ENCODE assay signal across 8 cellular contexts in genomic region chr15:76972420-76973361, GRCh38. TPM values are rescaled to one million over a fixed set of nuclear protein-coding genes. Genes with fewer than 3 reads are reported as not detected.
A peak's percentile ranks its signal among the peaks of the same experiment; 100 is the strongest.
DNase-seq lines count a peak whose midpoint lies in the region; ATAC-seq, FAIRE-seq and TF ChIP-seq lines count a peak whose summit lies in the region.
"Had no signal": no experiment of that assay in that cellular context is flagged by ENCODE, and none has a peak within 500 bp of the region (broad histone marks: within the 10 kb centered on the region; RNA-seq: fewer than 3 reads in every experiment).

No MANE protein-coding gene starts in this region.

- RAD21 ChIA-PET in GM12878 (lab: Charles Lee; ENCODE audit: unreplicated experiment) = interaction anchor here (0.6 to 15.6 kb wide), 34 partner anchors 8 to 571 kb away, joined by 3 to 259 read pairs (median 4); partner anchors contain the start of gene PSTPIP1

- POLR2A ChIA-PET in Panc1 (lab: Charles Lee) (no interaction called here), GM12878 (lab: Charles Lee) (interaction anchor here (0.9 to 2.6 kb wide), 4 partner anchors 41 to 571 kb away, joined by 3 to 10 read pairs (median 6); no protein-coding TSS in a partner anchor), HEK293T (lab: Yijun Ruan, JAX) (interaction anchor here (0.9 kb wide), 1 partner anchor 447 kb away, joined by 3 read pairs; no protein-coding TSS in a partner anchor)

- H3K79me2 ChIP-seq in GM12878 (ENCODE audit: control insufficient read depth, insufficient read depth, low read length) = no peaks in the 10 kb centered on the region
- no peaks in the 10 kb centered on the region for H3K79me2 ChIP-seq in hepatocyte

- TF ChIP-seq POLR2A in GM12878 (IDR thresholded peaks at IDR 0.05; ENCODE audit: low read depth, low read length) = no peak

- peak; percentile 49; the same call in 1 of the 2 replicates for ATAC-seq in Panc1
- peak; percentile 25; the same call in 2 of the 3 replicates for ATAC-seq in GM12878

- H3K4me2 ChIP-seq in GM12878 (ENCODE audit: control insufficient read depth, insufficient read depth) (no peak overlapping the region), hepatocyte (no peak overlapping the region)

- 54% methylated on average over 19 of the region's 20 CpGs for WGBS in GM12878 (ENCODE audit: insufficient coverage, insufficient replicate concordance, low lambda C conversion rate, missing lambda C conversion rate)
- WGBS in hepatocyte (ENCODE audit: low lambda C conversion rate, missing lambda C conversion rate) = 71% methylated on average over 20 of the region's 20 CpGs

- H3K4me1 ChIP-seq in Panc1 (ENCODE audit: control insufficient read depth, insufficient read depth, low read length) = no peaks in the 10 kb centered on the region
- no peaks in the 10 kb centered on the region for H3K4me1 ChIP-seq in GM12878 (ENCODE audit: control insufficient read depth, insufficient read depth, low read length)
- H3K4me1 ChIP-seq in hepatocyte (ENCODE audit: insufficient read depth) = no peaks in the 10 kb centered on the region
- H3K4me1 ChIP-seq in subcutaneous abdominal adipose tissue (ENCODE audit: control insufficient read depth in 5 of 5, insufficient read depth in 5 of 5, low read length in 5 of 5) = peaks cover 0 to 11% (median 5%) of the 10 kb centered on the region in 5 donors

- no peaks in the 10 kb centered on the region for H3K9me2 ChIP-seq in hepatocyte (replicated peaks; ENCODE audit: insufficient read depth)

- TF ChIP-seq RAD21 in GM12878 (IDR thresholded peaks at IDR 0.05; ENCODE audit: insufficient read depth, low read depth, low read length) = no peak

- SMC1A ChIA-PET in GM12878 (lab: Charles Lee; ENCODE audit: uncharacterized antibody, unreplicated experiment) = interaction anchor here (0.7 to 14.1 kb wide), 30 partner anchors 10 to 571 kb away, joined by 3 to 375 read pairs (median 7); partner anchors contain the start of gene PSTPIP1

- H3K9me3 ChIP-seq in Panc1 (ENCODE audit: control insufficient read depth, insufficient read depth, low read depth, low read length) (no peaks in the 10 kb centered on the region), GM12878 (replicated peaks; ENCODE audit: control insufficient read depth, insufficient read depth, low read length) (no peaks in the 10 kb centered on the region), hepatocyte (ENCODE audit: low read depth) (no peaks in the 10 kb centered on the region), subcutaneous abdominal adipose tissue (ENCODE audit: control insufficient read depth in 5 of 5, low read length in 5 of 5) (no peaks in the 10 kb centered on the region)

- H3K4me3 ChIP-seq in Panc1 (ENCODE audit: low read depth in 2 of 2, low read length in 2 of 2) (no peak overlapping the region), GM12878 (no peak overlapping the region), hepatocyte (no peak overlapping the region), subcutaneous abdominal adipose tissue (ENCODE audit: low read depth in 1 of 5, low read length in 5 of 5) (peak overlapping the region in 3 of 5 donors; percentile 29 to 49 (median 40))

- H3K36me3 ChIP-seq in Panc1 (ENCODE audit: control insufficient read depth, insufficient read depth, low read length) (no peaks in the 10 kb centered on the region), GM12878 (ENCODE audit: control insufficient read depth in 2 of 2, insufficient read depth in 2 of 2, low read length in 1 of 2) (no peaks in the 10 kb centered on the region), hepatocyte (replicated peaks; ENCODE audit: insufficient read depth, low read depth) (no peaks in the 10 kb centered on the region), subcutaneous abdominal adipose tissue (ENCODE audit: control insufficient read depth in 5 of 5, insufficient read depth in 5 of 5, low read length in 5 of 5) (no peaks in the 10 kb centered on the region)

- H3K9ac ChIP-seq in GM12878 (ENCODE audit: control insufficient read depth, insufficient read depth, low read length) = no peak overlapping the region
- no peak overlapping the region for H3K9ac ChIP-seq in subcutaneous abdominal adipose tissue (ENCODE audit: low read length in 5 of 5)

- intact Hi-C loops in Panc1 (cut with micrococcal nuclease; ENCODE audit: unreplicated experiment) (no loop called here), GM12878 (cut with micrococcal nuclease; ENCODE audit: unreplicated experiment) (loop anchor here (2.0 to 5.0 kb wide), 2 partner anchors 52 to 115 kb away; no protein-coding TSS in a partner anchor)

- in situ Hi-C loops in Panc1 (cut with HindIII; ENCODE audit: low pct_unique_long_range_greater_than_20kb, low sequenced_read_pairs) = no loop called here
- in situ Hi-C loops in GM12878 (cut with MboI) = no loop called here

- no peak for TF ChIP-seq EP300 in GM12878 (IDR thresholded peaks at IDR 0.05; ENCODE audit: borderline replicate concordance in 1 of 2, control insufficient read depth in 1 of 2, low read depth in 2 of 2, low read length in 2 of 2)

- H4K20me1 ChIP-seq in GM12878 (ENCODE audit: control insufficient read depth, insufficient read depth) = no peaks in the 10 kb centered on the region
- no peaks in the 10 kb centered on the region for H4K20me1 ChIP-seq in hepatocyte (ENCODE audit: insufficient read depth, poor library complexity, severe bottlenecking)

- FAIRE-seq in GM12878 (lab: Jason Lieb, UNC) (no peak), HTR-8/SVneo (lab: Jason Lieb, UNC) (no peak)

- H3K27me3 ChIP-seq in Panc1 (ENCODE audit: control insufficient read depth, insufficient read depth, low read length) (peaks cover 7% of the 10 kb centered on the region; the same call in 1 of the 2 replicates), GM12878 (replicated peaks in 1 of 2; ENCODE audit: control insufficient read depth in 2 of 2, insufficient read depth in 2 of 2, low read length in 1 of 2) (no peaks in the 10 kb centered on the region), hepatocyte (no peaks in the 10 kb centered on the region), subcutaneous abdominal adipose tissue (ENCODE audit: control insufficient read depth in 5 of 5, insufficient read depth in 4 of 5, low read length in 5 of 5) (peaks cover 0 to 6% (median 5%) of the 10 kb centered on the region in 5 donors)

- DNase-seq in Panc1 (ENCODE audit: low read depth, low spot score) = no peak
- DNase-seq in GM12878 (ENCODE audit: low read depth, low spot score) = no peak
- DNase-seq in hepatocyte (ENCODE audit: low spot score) = peak; percentile 39
- DNase-seq in HEK293T (ENCODE audit: extremely low spot score) = no peak
- no peak for DNase-seq in HTR-8/SVneo (ENCODE audit: insufficient read length, low spot score)
- DNase-seq in activated CD8-positive, alpha-beta memory T cell treated with anti-CD3 and anti-CD28 coated beads, Interleukin-2, amount 50 U/mL, for 4 hours = no peak
- DNase-seq: mammary epithelial cell had no signal

- CTCF ChIA-PET in Panc1 (lab: Charles Lee) = interaction anchor here (0.8 kb wide), 1 partner anchor 645 kb away, joined by 4 read pairs; no protein-coding TSS in a partner anchor
- CTCF ChIA-PET in GM12878 (lab: Yijun Ruan, JAX) = interaction anchor here (0.6 to 16.6 kb wide), 48 partner anchors 8 to 574 kb away, joined by 3 to 483 read pairs (median 10); partner anchors contain the start of gene PSTPIP1
- CTCF ChIA-PET in HEK293T (lab: Yijun Ruan, JAX) = interaction anchor here (0.8 to 2.4 kb wide), 19 partner anchors 9 to 134 kb away, joined by 3 to 20 read pairs (median 4); no protein-coding TSS in a partner anchor

- H3K27ac ChIP-seq in Panc1 (ENCODE audit: low read length) (no peak overlapping the region), GM12878 (ENCODE audit: control insufficient read depth, insufficient read depth) (no peak overlapping the region), hepatocyte (no peak overlapping the region), subcutaneous abdominal adipose tissue (ENCODE audit: low read depth, low read length) (no peak overlapping the region)

- H2AFZ ChIP-seq in GM12878 (ENCODE audit: control insufficient read depth, low read depth, low read length) (no peak overlapping the region), hepatocyte (no peak overlapping the region)

- no TSS peak for BruUV-seq in Panc1 (replicated peaks; lab: Mats Ljungman, UMichigan)
- BruUV-seq in GM12878 (replicated peaks; lab: Mats Ljungman, UMichigan) = no TSS peak

- TF ChIP-seq CTCF in Panc1 (IDR thresholded peaks at IDR 0.05) (no peak), GM12878 (IDR thresholded peaks at IDR 0.05 in 2 of 3, conservative IDR thresholded peaks at IDR 0.05 in 1 of 3; ENCODE audit: control insufficient read depth in 2 of 3, extremely low read depth in 1 of 3, insufficient read depth in 1 of 3, low read depth in 3 of 3, low read length in 3 of 3) (no peak), hepatocyte (IDR thresholded peaks at IDR 0.05; ENCODE audit: poor library complexity) (no peak)

RNA-seq across cellular contexts. Expression of gene PSTPIP1, which starts 22.2 kb away (rescaled TPM):
- total RNA-seq in Panc1 (2021; ENCODE audit: unreplicated experiment) = 0.46 TPM
- 0.33 TPM for polyA plus RNA-seq in Panc1 (2012; ENCODE audit: insufficient read length)
- 1.4 and 1.9 TPM in 2 replicates for total RNA-seq in GM12878 (2013; cell fraction: nucleolus; rRNA removed)
- total RNA-seq in GM12878 (2014; rRNA removed) = 20.1 and 22.6 TPM in 2 replicates
- 11.2 and 12.0 TPM in 2 replicates for total RNA-seq in GM12878 (2014; rRNA removed; fragmentation: Illumina TruSeq; extraction: Trizol)
- total RNA-seq in GM12878 (2021) = 28.6 and 29.3 TPM in 2 replicates
- polyA plus RNA-seq in GM12878 (2011; ENCODE audit: low read depth) = 4.1 TPM
- polyA plus RNA-seq in GM12878 (2011; rRNA removed) = 2.4 and 3.9 TPM in 2 replicates
- polyA plus RNA-seq in GM12878 (2011; cell fraction: cytosol; rRNA removed) = 5.2 and 7.5 TPM in 2 replicates
- polyA plus RNA-seq in GM12878 (2011; cell fraction: nucleus; rRNA removed) = 20.8 and 25.0 TPM in 2 replicates
- polyA plus RNA-seq in GM12878 (2012) = 9.7 and 13.0 TPM in 2 replicates
- 1.8 and 8.8 TPM in 2 replicates for polyA plus RNA-seq in GM12878 (2014; fragmentation: Illumina TruSeq; extraction: Trizol)
- polyA plus RNA-seq in GM12878 (2014; fragmentation: Nextera tagmentation; extraction: Ambion mirVana) = 1 to 10 TPM in 1 of 2 experiments, under 1 TPM in 1; 0.50 to 5.7 TPM
- polyA plus RNA-seq in GM12878 (2014; rRNA removed) = 23.8 and 23.9 TPM in 2 replicates
- 10 to 100 TPM; 17.8 to 19.0 TPM for polyA plus RNA-seq in GM12878 (2016; fragmentation: Nextera tagmentation; extraction: Ambion mirVana)
- 1.3 and 3.0 TPM in 2 replicates for polyA minus RNA-seq in GM12878 (2011; rRNA and poly(A)+ RNA removed)
- polyA minus RNA-seq in GM12878 (2011; cell fraction: cytosol; rRNA and poly(A)+ RNA removed) = 1.5 and 3.3 TPM in 2 replicates
- polyA minus RNA-seq in GM12878 (2011; cell fraction: nucleus; rRNA and poly(A)+ RNA removed) = 6.8 and 11.0 TPM in 2 replicates
- not detected in 2 replicates for total RNA-seq in hepatocyte
- 0.69 TPM in 1 of 2 replicates, not detected in the other for polyA plus RNA-seq in hepatocyte

RNA-seq across cellular contexts. Expression of gene RCN2, which starts 41.1 kb away (rescaled TPM):
- total RNA-seq in Panc1 (2021; ENCODE audit: unreplicated experiment) (60.7 TPM), GM12878 (2014; rRNA removed) (5.0 and 6.0 TPM in 2 replicates), GM12878 (2014; rRNA removed; fragmentation: Illumina TruSeq; extraction: Trizol) (12.1 and 12.9 TPM in 2 replicates), GM12878 (2021) (7.3 and 7.9 TPM in 2 replicates), hepatocyte (147 and 153 TPM in 2 replicates)
- polyA plus RNA-seq in Panc1 (2012; ENCODE audit: insufficient read length) = 38.0 TPM
- total RNA-seq in GM12878 (2013; cell fraction: nucleolus; rRNA removed) = 15.9 and 16.7 TPM in 2 replicates
- polyA plus RNA-seq in GM12878 (2011; ENCODE audit: low read depth) = 6.1 TPM
- polyA plus RNA-seq in GM12878 (2011; rRNA removed) (27.5 and 49.7 TPM in 2 replicates), GM12878 (2014; fragmentation: Illumina TruSeq; extraction: Trizol) (13.5 and 15.9 TPM in 2 replicates), GM12878 (2014; fragmentation: Nextera tagmentation; extraction: Ambion mirVana) (10 to 100 TPM in 1 of 2 experiments, 1 to 10 TPM in 1; 4.9 to 12.8 TPM), GM12878 (2014; rRNA removed) (11.6 and 12.7 TPM in 2 replicates), GM12878 (2016; fragmentation: Nextera tagmentation; extraction: Ambion mirVana) (10 to 100 TPM; 37.2 to 41.0 TPM), hepatocyte (132 and 144 TPM in 2 replicates)
- 6.1 and 7.3 TPM in 2 replicates for polyA plus RNA-seq in GM12878 (2011; cell fraction: cytosol; rRNA removed)
- 8.8 and 11.8 TPM in 2 replicates for polyA plus RNA-seq in GM12878 (2011; cell fraction: nucleus; rRNA removed)
- 13.1 and 17.2 TPM in 2 replicates for polyA plus RNA-seq in GM12878 (2012)
- polyA minus RNA-seq in GM12878 (2011; rRNA and poly(A)+ RNA removed) = 1.7 and 4.6 TPM in 2 replicates
- 1.6 and 4.5 TPM in 2 replicates for polyA minus RNA-seq in GM12878 (2011; cell fraction: cytosol; rRNA and poly(A)+ RNA removed)
- polyA minus RNA-seq in GM12878 (2011; cell fraction: nucleus; rRNA and poly(A)+ RNA removed) = 1.7 and 4.0 TPM in 2 replicates

Comparison
In these comparisons a context has a peak if more than half of its experiments do, and no peak if none do; other contexts are left out.
1. H3K4me3 ChIP-seq: peak in subcutaneous abdominal adipose tissue (3 of 5); none in Panc1 (0 of 2), GM12878 (single experiment) and hepatocyte (single experiment).